7 cellular contexts compared by ENCODE assay signal in the genomic region with DNA sequence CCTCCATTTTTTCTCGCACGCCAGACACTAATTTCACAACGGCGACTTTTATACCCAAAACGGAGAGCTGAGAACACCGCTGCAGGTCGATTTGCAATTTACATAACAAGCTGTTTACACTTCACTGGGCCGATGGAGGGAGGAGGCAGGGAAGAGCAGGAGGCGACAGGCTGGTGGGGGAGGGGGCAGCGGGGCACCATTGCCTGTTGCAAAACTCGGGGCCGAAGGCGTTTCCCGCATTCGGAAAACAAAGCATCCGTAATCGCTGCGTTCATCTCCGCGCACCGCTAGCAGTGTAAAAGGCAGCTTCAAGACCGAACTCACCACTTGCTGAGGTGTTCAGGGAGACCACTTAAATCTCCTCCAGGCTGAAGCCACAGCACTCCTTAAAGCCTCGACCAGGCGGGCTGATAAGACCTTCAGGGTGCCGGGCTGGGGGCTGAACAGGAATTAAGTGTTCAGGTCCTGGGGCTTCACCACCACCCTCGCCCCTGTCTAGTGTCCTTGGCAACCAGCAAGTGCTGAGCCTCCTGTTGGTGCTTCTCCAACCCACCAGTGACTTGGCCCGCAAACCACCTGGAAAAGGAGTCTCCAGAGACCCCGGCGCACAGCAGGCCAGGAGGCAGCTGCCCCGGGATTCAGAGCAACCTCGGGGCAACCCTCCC. TPM values are rescaled to one million over a fixed set of nuclear protein-coding genes. Genes with fewer than 3 reads are reported as not detected.
DNase-seq lines count a peak whose midpoint lies in the region; ATAC-seq and TF ChIP-seq lines count a peak whose summit lies in the region.

No MANE protein-coding gene starts in this region.

- H3K36me3 ChIP-seq in neural progenitor cell, result no peaks in the 10 kb centered on the region

- TF ChIP-seq CTCF in GM10266 (IDR thresholded peaks at IDR 0.05; ENCODE audit: control insufficient read depth, insufficient read depth, low read depth, missing control alignments), result no peak
- TF ChIP-seq CTCF in brain (conservative IDR thresholded peaks at IDR 0.05), result no peak
- TF ChIP-seq CTCF in neural progenitor cell (IDR thresholded peaks at IDR 0.05), result no peak

- H3K36me3 Mint-ChIP-seq in brain (no peaks in the 10 kb centered on the region), neural progenitor cell (peaks cover 4% of the 10 kb centered on the region)

- peak overlapping the region; percentile 86 for H3K4me2 ChIP-seq in neural progenitor cell

- no peak overlapping the region for H2AFZ ChIP-seq in neural progenitor cell (replicated peaks)

- no peak for ATAC-seq in HG02623 (IDR thresholded peaks at IDR 0.05; ENCODE audit: unreplicated experiment)
- ATAC-seq in GM19035 (IDR thresholded peaks at IDR 0.05; ENCODE audit: unreplicated experiment), result no peak
- no peak for ATAC-seq in HG03342 (IDR thresholded peaks at IDR 0.05; ENCODE audit: unreplicated experiment)

- peaks cover 42% of the 10 kb centered on the region for H3K4me1 Mint-ChIP-seq in brain
- peaks cover 58% of the 10 kb centered on the region for H3K4me1 Mint-ChIP-seq in neural progenitor cell

- H3K27ac ChIP-seq in neural progenitor cell, result no peak overlapping the region

- H3K9me3 Mint-ChIP-seq in brain, result peaks cover 0 to 3% (median 0%) of the 10 kb centered on the region in 5 experiments
- peaks cover 7% of the 10 kb centered on the region for H3K9me3 Mint-ChIP-seq in neural progenitor cell

- H3K4me3 ChIP-seq in neural progenitor cell, result peak overlapping the region; percentile 38

- H3K9ac ChIP-seq in neural progenitor cell, result no peak overlapping the region

- H4K20me1 ChIP-seq in neural progenitor cell (ENCODE audit: low read depth), result peaks cover 46% of the 10 kb centered on the region

- peak overlapping the region; percentile 55 to 82 (median 79) for H3K4me3 Mint-ChIP-seq in brain
- H3K4me3 Mint-ChIP-seq in neural progenitor cell, result peak overlapping the region; percentile 79

- peaks cover 35% of the 10 kb centered on the region for H3F3A ChIP-seq in neural progenitor cell (ENCODE audit: low read depth)

- H3K9me3 ChIP-seq in neural progenitor cell (ENCODE audit: low read depth), result no peaks in the 10 kb centered on the region

- H3K79me2 ChIP-seq in neural progenitor cell (ENCODE audit: low read depth), result no peaks in the 10 kb centered on the region

- H3K27ac Mint-ChIP-seq in brain, result peak overlapping the region in 1 of 5 experiments; percentile 31
- no peak overlapping the region for H3K27ac Mint-ChIP-seq in neural progenitor cell

- H3K27me3 Mint-ChIP-seq in brain (peaks cover 80% of the 10 kb centered on the region), neural progenitor cell (ENCODE audit: insufficient read depth, low read depth) (peaks cover 59% of the 10 kb centered on the region)

- peaks cover 25% of the 10 kb centered on the region for H3K4me1 ChIP-seq in neural progenitor cell

- DNase-seq in GM10266 (ENCODE audit: extremely low spot score) (peak; percentile 31), NCI-H2029 (lab: John Stamatoyannopoulos, UW) (peak; percentile 57), neural progenitor cell (ENCODE audit: low spot score) (peak; percentile 88)

- peaks cover 100% of the 10 kb centered on the region for H3K27me3 ChIP-seq in neural progenitor cell

RNA-seq across cellular contexts. Expression of a gene that starts 2.0 kb away (rescaled TPM):
- polyA plus RNA-seq in brain (ENCODE audit: insufficient read depth, low read depth, low replicate concordance), result 7.9 TPM
- total RNA-seq in neural progenitor cell (ENCODE audit: low replicate concordance), result 0.09 and 0.45 TPM in 2 replicates

Comparison
In these comparisons a context has a peak if more than half of its experiments do, and no peak if none do; other contexts are left out.
1. DNase-seq: peak in every context shown above with its lines; median percentile 88 in neural progenitor cell; 57 in NCI-H2029; 31 in GM10266.